ENCODE assay signal across 34 cellular contexts in the genomic region with DNA sequence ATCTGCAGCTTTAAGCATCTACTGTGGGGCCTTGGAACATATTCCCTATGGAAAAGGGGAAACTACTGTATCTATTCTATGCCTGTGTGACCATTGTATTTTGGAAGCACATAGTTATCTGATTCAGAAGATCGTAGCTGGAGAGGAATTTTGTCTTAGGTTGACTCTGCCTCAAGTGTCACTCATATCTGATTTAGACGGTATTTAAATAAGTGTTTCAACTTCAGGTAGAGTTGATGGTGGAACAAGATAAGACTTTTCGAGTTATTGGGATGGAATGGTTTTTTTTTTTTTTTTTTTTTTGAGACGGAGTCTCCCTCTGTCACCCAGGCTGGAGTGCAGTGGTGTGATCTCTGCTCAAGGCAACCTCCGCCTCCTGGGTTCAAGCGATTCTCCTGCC.
"Had no signal": no experiment of that assay in that cellular context is flagged by ENCODE, and none has a peak within 500 bp of the region (broad histone marks: within the 10 kb centered on the region; RNA-seq: fewer than 3 reads in every experiment).

No MANE protein-coding gene starts in this region.

- H3K9me3 ChIP-seq: MG63 had no signal

- DNase-seq: Karpas-422, Kasumi-1, MG63, MM.1S, MV-4-11, NCI-H1048, NCI-H1092, NCI-H1092 treated with DMSO at 0.1 percent for 48 hours, NCI-H1105, NCI-H1105 treated with DMSO at 0.1 percent for 48 hours, NCI-H1417, NCI-H1417 treated with DMSO at 0.1 percent for 48 hours, NCI-H1436, NCI-H1436 treated with DMSO at 0.1 percent for 48 hours, NCI-H146, NCI-H1694, NCI-H1694 treated with DMSO at 0.1 percent for 48 hours, NCI-H187, NCI-H187 treated with DMSO at 0.1 percent for 48 hours, NCI-H1930, NCI-H2029, NCI-H2029 treated with DMSO at 0.1 percent for 48 hours, NCI-H2081, NCI-H2081 treated with DMSO at 0.1 percent for 48 hours, NCI-H2107, NCI-H2171, NCI-H2171 treated with DMSO at 0.1 percent for 48 hours, NCI-H2227 treated with DMSO at 0.1 percent for 48 hours, NCI-H226, NCI-H345, NCI-H446, NCI-H446 treated with DMSO at 0.1 percent for 48 hours, NCI-H510A, NCI-H510A treated with DMSO at 0.1 percent for 48 hours had no signal

- H3K27me3 ChIP-seq: MG63 had no signal

- H3K36me3 ChIP-seq: MG63 had no signal

- H3K4me3 ChIP-seq: MG63 had no signal
